ENCODE assay signal across 10 cellular contexts in genomic region chr14:98984719-98985041, GRCh38.
DNase-seq lines count a peak whose midpoint lies in the region; TF ChIP-seq lines count a peak whose summit lies in the region.
"Had no signal": no experiment of that assay in that cellular context is flagged by ENCODE, and none has a peak within 500 bp of the region (broad histone marks: within the 10 kb centered on the region; RNA-seq: fewer than 3 reads in every experiment).

No MANE protein-coding gene starts in this region.

- H3K27me3 Mint-ChIP-seq in activated CD4-positive, alpha-beta T cell treated with anti-CD3 and anti-CD28 coated beads, Interleukin-2, amount 10 ng/mL, durations not matched to agents 7 days and 5 days: no peaks in the 10 kb centered on the region
- no peaks in the 10 kb centered on the region for H3K27me3 Mint-ChIP-seq in activated naive CD4-positive, alpha-beta T cell treated with anti-CD3 and anti-CD28 coated beads, Interleukin-2, amount 50 U/mL, for 24 hours

- no peaks in the 10 kb centered on the region for H3K36me3 ChIP-seq in BLaER1
- no peaks in the 10 kb centered on the region for H3K36me3 ChIP-seq in mammary epithelial cell (ENCODE audit: insufficient read depth, low read length)
- no peaks in the 10 kb centered on the region for H3K36me3 ChIP-seq in MG63

- TF ChIP-seq CTCF in mammary epithelial cell (conservative IDR thresholded peaks at IDR 0.05 in 1 of 2, IDR thresholded peaks at IDR 0.05 in 1 of 2; ENCODE audit: extremely low read depth in 1 of 2, insufficient read depth in 1 of 2, low read depth in 1 of 2, low read length in 2 of 2): no peak

- no peaks in the 10 kb centered on the region for H3K27me3 ChIP-seq in BLaER1
- H3K27me3 ChIP-seq in mammary epithelial cell (ENCODE audit: insufficient read depth, low read length): no peaks in the 10 kb centered on the region
- H3K27me3 ChIP-seq in MG63: no peaks in the 10 kb centered on the region

- no peaks in the 10 kb centered on the region for H3K79me2 ChIP-seq in mammary epithelial cell (ENCODE audit: insufficient read depth, low read length)

- in situ Hi-C loops in mammary epithelial cell (cut with MboI; ENCODE audit: low sequenced_read_pairs in 2 of 2): no loop called here

- H3K4me1 ChIP-seq in BLaER1: peaks cover 9% of the 10 kb centered on the region
- no peaks in the 10 kb centered on the region for H3K4me1 ChIP-seq in mammary epithelial cell (ENCODE audit: insufficient read depth, low read length)

- peaks cover 16% of the 10 kb centered on the region for H3K9me3 Mint-ChIP-seq in activated CD4-positive, alpha-beta T cell treated with anti-CD3 and anti-CD28 coated beads, Interleukin-2, amount 10 ng/mL, durations not matched to agents 7 days and 5 days
- peaks cover 5% of the 10 kb centered on the region for H3K9me3 Mint-ChIP-seq in activated naive CD4-positive, alpha-beta T cell treated with anti-CD3 and anti-CD28 coated beads, Interleukin-2, amount 50 U/mL, for 24 hours

- peaks cover 64% of the 10 kb centered on the region for H3K4me1 Mint-ChIP-seq in activated CD4-positive, alpha-beta T cell treated with anti-CD3 and anti-CD28 coated beads, Interleukin-2, amount 10 ng/mL, durations not matched to agents 7 days and 5 days
- H3K4me1 Mint-ChIP-seq in activated naive CD4-positive, alpha-beta T cell treated with anti-CD3 and anti-CD28 coated beads, Interleukin-2, amount 50 U/mL, for 24 hours: peaks cover 46% of the 10 kb centered on the region

- dilution Hi-C loops in mammary epithelial cell (cut with HindIII; ENCODE audit: low sequenced_read_pairs): no loop called here

- H3K4me2 ChIP-seq in BLaER1 (peak overlapping the region; percentile 54), mammary epithelial cell (ENCODE audit: insufficient read depth, low read depth, low read length) (no peak overlapping the region)

- 94% methylated on average over 5 of the region's 7 CpGs for WGBS in mammary epithelial cell (ENCODE audit: low coverage, missing lambda C conversion rate)

- H3K9me3 ChIP-seq in BLaER1: no peaks in the 10 kb centered on the region
- no peaks in the 10 kb centered on the region for H3K9me3 ChIP-seq in mammary epithelial cell (replicated peaks; ENCODE audit: insufficient read depth, low read length)
- no peaks in the 10 kb centered on the region for H3K9me3 ChIP-seq in MG63

- H4K20me1 ChIP-seq in BLaER1: no peaks in the 10 kb centered on the region
- no peaks in the 10 kb centered on the region for H4K20me1 ChIP-seq in mammary epithelial cell (ENCODE audit: insufficient read depth, low read length)

- H2AFZ ChIP-seq in mammary epithelial cell (ENCODE audit: low read depth, low read length): no peak overlapping the region

- H3K9ac ChIP-seq in BLaER1 (no peak overlapping the region), mammary epithelial cell (ENCODE audit: insufficient read depth, low read length) (no peak overlapping the region)

- CTCF ChIA-PET in activated CD4-positive, alpha-beta T cell treated with anti-CD3 and anti-CD28 coated beads, Interleukin-2, amount 10 ng/mL, durations not matched to agents 7 days and 5 days (lab: Charles Lee): interaction anchor here (0.8 to 2.0 kb wide), 6 partner anchors 9 to 845 kb away, joined by 4 to 17 read pairs (median 4); no protein-coding TSS in a partner anchor
- CTCF ChIA-PET in mammary epithelial cell (lab: Charles Lee; ENCODE audit: low non-redundant PET): no interaction called here

- H3K27ac Mint-ChIP-seq in activated CD4-positive, alpha-beta T cell treated with anti-CD3 and anti-CD28 coated beads, Interleukin-2, amount 10 ng/mL, durations not matched to agents 7 days and 5 days: peak overlapping the region; percentile 97
- H3K27ac Mint-ChIP-seq in activated naive CD4-positive, alpha-beta T cell treated with anti-CD3 and anti-CD28 coated beads, Interleukin-2, amount 50 U/mL, for 24 hours: peak overlapping the region; percentile 93
- H3K27ac Mint-ChIP-seq: progenitor cell of endocrine pancreas had no signal

- peak overlapping the region; percentile 48 for H3K4me3 Mint-ChIP-seq in activated CD4-positive, alpha-beta T cell treated with anti-CD3 and anti-CD28 coated beads, Interleukin-2, amount 10 ng/mL, durations not matched to agents 7 days and 5 days
- H3K4me3 Mint-ChIP-seq in activated naive CD4-positive, alpha-beta T cell treated with anti-CD3 and anti-CD28 coated beads, Interleukin-2, amount 50 U/mL, for 24 hours: peak overlapping the region; percentile 66

- H3K4me3 ChIP-seq in BLaER1 (no peak overlapping the region), mammary epithelial cell (replicated peaks in 1 of 3; ENCODE audit: insufficient read depth in 1 of 3, low read depth in 2 of 3, low read length in 3 of 3) (no peak overlapping the region), MG63 (no peak overlapping the region)

- H3K27ac ChIP-seq in BLaER1: no peak overlapping the region
- no peak overlapping the region for H3K27ac ChIP-seq in mammary epithelial cell (ENCODE audit: insufficient read depth, low read depth, low read length)
- H3K27ac ChIP-seq in substantia nigra (ENCODE audit: low read depth, low read length, poor library complexity, severe bottlenecking): no peak overlapping the region

- intact Hi-C loops in mammary epithelial cell (cut with micrococcal nuclease): no loop called here

- POLR2A ChIA-PET in activated CD4-positive, alpha-beta T cell treated with anti-CD3 and anti-CD28 coated beads, Interleukin-2, amount 10 ng/mL, durations not matched to agents 7 days and 5 days (lab: Charles Lee): interaction anchor here (0.9 kb wide), 1 partner anchor 10 kb away, joined by 6 read pairs; no protein-coding TSS in a partner anchor

- BruUV-seq in mammary epithelial cell (replicated peaks; lab: Mats Ljungman, UMichigan): no TSS peak

- peak; percentile 89 for DNase-seq in activated CD4-positive, alpha-beta T cell treated with anti-CD3 and anti-CD28 coated beads, Interleukin-2, amount 10 ng/mL, durations not matched to agents 7 days and 5 days
- peak; percentile 18 to 45 (median 30) for DNase-seq in stimulated activated CD4-positive, alpha-beta T cell treated with anti-CD3 and anti-CD28 coated beads, Interleukin-1b, Interleukin-23, amount 100 ng/mL, for 24 hours (ENCODE audit: low read depth in 4 of 4, low spot score in 1 of 4)
- DNase-seq in AG08396 (ENCODE audit: low spot score) (no peak), mammary epithelial cell (no peak), substantia nigra (lab: John Stamatoyannopoulos, UW) (no peak), MG63 (no peak)
- DNase-seq: NCI-H510A had no signal

- peaks cover 10% of the 10 kb centered on the region for H3K36me3 Mint-ChIP-seq in activated CD4-positive, alpha-beta T cell treated with anti-CD3 and anti-CD28 coated beads, Interleukin-2, amount 10 ng/mL, durations not matched to agents 7 days and 5 days (ENCODE audit: low read depth)
- no peaks in the 10 kb centered on the region for H3K36me3 Mint-ChIP-seq in activated naive CD4-positive, alpha-beta T cell treated with anti-CD3 and anti-CD28 coated beads, Interleukin-2, amount 50 U/mL, for 24 hours

Comparison
In these comparisons a context has a peak if more than half of its experiments do, and no peak if none do; other contexts are left out.
1. DNase-seq: peak in activated CD4-positive, alpha-beta T cell treated with anti-CD3 and anti-CD28 coated beads, Interleukin-2, amount 10 ng/mL, durations not matched to agents 7 days and 5 days (single experiment) and stimulated activated CD4-positive, alpha-beta T cell treated with anti-CD3 and anti-CD28 coated beads, Interleukin-1b, Interleukin-23, amount 100 ng/mL, for 24 hours (4 of 4); none in AG08396 (single experiment), mammary epithelial cell (single experiment), substantia nigra (0 of 49) and MG63 (single experiment).